In genomic region chr5:150670961-150671337, GRCh38 we compare ENCODE assay signal across 13 cellular contexts. TPM values are rescaled to one million over a fixed set of nuclear protein-coding genes. Genes with fewer than 3 reads are reported as not detected.
A peak's percentile ranks its signal among the peaks of the same experiment; 100 is the strongest.
DNase-seq lines count a peak whose midpoint lies in the region; ATAC-seq and TF ChIP-seq lines count a peak whose summit lies in the region.
"Had no signal": no experiment of that assay in that cellular context is flagged by ENCODE, and none has a peak within 500 bp of the region (broad histone marks: within the 10 kb centered on the region; RNA-seq: fewer than 3 reads in every experiment).

No MANE protein-coding gene starts in this region.

- no peaks in the 10 kb centered on the region for H3K4me1 ChIP-seq in cardiac muscle cell (ENCODE audit: low read depth)
- peaks cover 29% of the 10 kb centered on the region for H3K4me1 ChIP-seq in mesenchymal stem cell (ENCODE audit: control insufficient read depth, insufficient read depth, low read depth, low read length)

- no peak overlapping the region for H3K4ac ChIP-seq in mesenchymal stem cell (ENCODE audit: low read depth in 1 of 2, low read length in 2 of 2)

- no peak overlapping the region for H2BK15ac ChIP-seq in mesenchymal stem cell (ENCODE audit: low read depth, poor library complexity, severe bottlenecking)

- H2BK5ac ChIP-seq in mesenchymal stem cell (ENCODE audit: low read depth, low read length, poor library complexity, severe bottlenecking): no peak overlapping the region

- H3K4me3 ChIP-seq in cardiac muscle cell (peak overlapping the region; percentile 56), mesenchymal stem cell (ENCODE audit: insufficient read depth in 1 of 2, low read depth in 1 of 2, low read length in 2 of 2) (peak overlapping the region in 1 of 2 experiments; percentile 80)

- H3K27me3 Mint-ChIP-seq in activated T-helper 17 cell treated with anti-CD3 and anti-CD28 coated beads, Interleukin-2, amount 50 U/mL, for 72 hours: peaks cover 4% of the 10 kb centered on the region
- H3K27me3 Mint-ChIP-seq in type B pancreatic cell: peaks cover 23% of the 10 kb centered on the region

- no peaks in the 10 kb centered on the region for H3K36me3 Mint-ChIP-seq in activated T-helper 17 cell treated with anti-CD3 and anti-CD28 coated beads, Interleukin-2, amount 50 U/mL, for 72 hours (ENCODE audit: low read depth)
- no peaks in the 10 kb centered on the region for H3K36me3 Mint-ChIP-seq in type B pancreatic cell

- H3K4me1 Mint-ChIP-seq in activated T-helper 17 cell treated with anti-CD3 and anti-CD28 coated beads, Interleukin-2, amount 50 U/mL, for 72 hours: no peaks in the 10 kb centered on the region
- peaks cover 26% of the 10 kb centered on the region for H3K4me1 Mint-ChIP-seq in type B pancreatic cell (ENCODE audit: unreplicated experiment)

- ATAC-seq in Right ventricle myocardium inferior (no peak), GM21360 (IDR thresholded peaks at IDR 0.05; ENCODE audit: unreplicated experiment) (no peak)
- no peak for ATAC-seq in activated T-helper 17 cell treated with anti-CD3 and anti-CD28 coated beads, Interleukin-2, amount 50 U/mL, for 72 hours (replicated peaks)

- no peak overlapping the region for H3K27ac ChIP-seq in cardiac muscle cell
- peak overlapping the region; percentile 7 for H3K27ac ChIP-seq in mesenchymal stem cell (ENCODE audit: low read length, poor library complexity, severe bottlenecking)
- H3K27ac ChIP-seq: KMS-11 had no signal

- H3K9me3 Mint-ChIP-seq in activated T-helper 17 cell treated with anti-CD3 and anti-CD28 coated beads, Interleukin-2, amount 50 U/mL, for 72 hours: no peaks in the 10 kb centered on the region
- H3K9me3 Mint-ChIP-seq in type B pancreatic cell: no peaks in the 10 kb centered on the region

- no peaks in the 10 kb centered on the region for H3K36me3 ChIP-seq in cardiac muscle cell
- H3K36me3 ChIP-seq in mesenchymal stem cell (ENCODE audit: control insufficient read depth in 1 of 2, insufficient read depth in 2 of 2, low read depth in 1 of 2, low read length in 2 of 2): no peaks in the 10 kb centered on the region

- H4K8ac ChIP-seq in mesenchymal stem cell (ENCODE audit: low read length): no peak overlapping the region

- intact Hi-C loops in Right ventricle myocardium inferior (cut with DNase I): loop anchor here (5.0 kb wide), 1 partner anchor 109 kb away; no protein-coding TSS in a partner anchor

- peak overlapping the region; percentile 49 for H2AK5ac ChIP-seq in mesenchymal stem cell (ENCODE audit: low read length, severe bottlenecking)

- no peak overlapping the region for H3K23ac ChIP-seq in mesenchymal stem cell (ENCODE audit: low read length in 2 of 2)

- H3K18ac ChIP-seq in mesenchymal stem cell (ENCODE audit: low read depth in 1 of 2, low read length in 2 of 2): no peak overlapping the region

- H3K9me3 ChIP-seq in cardiac muscle cell (ENCODE audit: low read depth): no peaks in the 10 kb centered on the region
- H3K9me3 ChIP-seq in mesenchymal stem cell (ENCODE audit: control insufficient read depth, low read length): no peaks in the 10 kb centered on the region

- peak overlapping the region; percentile 85 for H3K4me2 ChIP-seq in mesenchymal stem cell (ENCODE audit: low read length, poor library complexity, severe bottlenecking)
- H3K4me2 ChIP-seq: KMS-11 had no signal

- H3K14ac ChIP-seq in mesenchymal stem cell (ENCODE audit: low read length in 2 of 2): no peak overlapping the region

- no peak overlapping the region for H2BK12ac ChIP-seq in mesenchymal stem cell (ENCODE audit: low read length in 2 of 2)

- TF ChIP-seq CTCF in cardiac muscle cell (IDR thresholded peaks at IDR 0.05; ENCODE audit: low read depth, low read length) (no peak), type B pancreatic cell (conservative IDR thresholded peaks at IDR 0.05) (no peak)

- no peaks in the 10 kb centered on the region for H3K27me3 ChIP-seq in cardiac muscle cell
- H3K27me3 ChIP-seq in mesenchymal stem cell (ENCODE audit: control insufficient read depth in 1 of 2, insufficient read depth in 1 of 2, low read length in 2 of 2): peaks cover 0 to 6% of the 10 kb centered on the region in 2 experiments

- H2BK120ac ChIP-seq in mesenchymal stem cell (ENCODE audit: low read depth, low read length): no peak overlapping the region

- no peak overlapping the region for H3K27ac Mint-ChIP-seq in activated T-helper 17 cell treated with anti-CD3 and anti-CD28 coated beads, Interleukin-2, amount 50 U/mL, for 72 hours
- no peak overlapping the region for H3K27ac Mint-ChIP-seq in type B pancreatic cell

- H3K79me1 ChIP-seq in mesenchymal stem cell (replicated peaks; ENCODE audit: low read length, poor library complexity, severe bottlenecking): peaks cover 2% of the 10 kb centered on the region

- H3K4me3 Mint-ChIP-seq in activated T-helper 17 cell treated with anti-CD3 and anti-CD28 coated beads, Interleukin-2, amount 50 U/mL, for 72 hours: peak overlapping the region; percentile 63
- H3K4me3 Mint-ChIP-seq in type B pancreatic cell: peak overlapping the region; percentile 81

- peak overlapping the region; percentile 75 for H3K9ac ChIP-seq in mesenchymal stem cell (ENCODE audit: low read length)
- H3K9ac ChIP-seq: KMS-11 had no signal

- H2AFZ ChIP-seq in mesenchymal stem cell (ENCODE audit: low read depth, low read length): no peak overlapping the region

- no peak overlapping the region for H4K91ac ChIP-seq in mesenchymal stem cell (ENCODE audit: low read length)

- peak in 1 of 2 donors; percentile 12 for DNase-seq in cardiac muscle cell (ENCODE audit: low read depth in 1 of 2, low spot score in 1 of 2)
- no peak for DNase-seq in Right ventricle myocardium inferior (ENCODE audit: missing footprints)
- DNase-seq in mesenchymal stem cell: no peak
- peak; percentile 8 for DNase-seq in type B pancreatic cell (ENCODE audit: extremely low spot score, unreplicated experiment)
- DNase-seq in mucosa of gallbladder (ENCODE audit: low spot score): no peak
- no peak for DNase-seq in activated CD8-positive, alpha-beta memory T cell treated with anti-CD3 and anti-CD28 coated beads, Interleukin-2, amount 50 U/mL, for 48 hours
- DNase-seq: activated gamma-delta T cell, GF-D8, NCI-H187 treated with DMSO at 0.1 percent for 48 hours, SHP77 had no signal

- 68% methylated on average over 2 of the region's 2 CpGs for WGBS in mesenchymal stem cell

RNA-seq across cellular contexts. Expression of gene MYOZ3, which starts 9.9 kb away (rescaled TPM):
- total RNA-seq in cardiac muscle cell (2.1 and 6.8 TPM in 2 replicates), Right ventricle myocardium inferior (5.5 TPM), type B pancreatic cell (ENCODE audit: low replicate concordance) (0.17 and 6.1 TPM in 2 replicates), mucosa of gallbladder (2.2 TPM)
- polyA plus RNA-seq in cardiac muscle cell: 10.7 and 13.8 TPM in 2 replicates
- under 1 TPM; 0.06 to 0.21 TPM for total RNA-seq in activated T-helper 17 cell treated with anti-CD3 and anti-CD28 coated beads, Interleukin-2, amount 50 U/mL, for 72 hours
- 1.6 TPM for polyA plus RNA-seq in mesenchymal stem cell (2013, experiment 1 of 2)
- polyA plus RNA-seq in mesenchymal stem cell (2013, experiment 2 of 2): 1.8 TPM

RNA-seq across cellular contexts. Expression of gene RBM22, which starts 29.9 kb away (rescaled TPM):
- total RNA-seq in cardiac muscle cell: 33.2 and 39.0 TPM in 2 replicates
- polyA plus RNA-seq in cardiac muscle cell: 33.0 and 47.1 TPM in 2 replicates
- total RNA-seq in Right ventricle myocardium inferior: 30.5 TPM
- 10 to 100 TPM; 60.3 to 61.5 TPM for total RNA-seq in activated T-helper 17 cell treated with anti-CD3 and anti-CD28 coated beads, Interleukin-2, amount 50 U/mL, for 72 hours
- 32.2 TPM for polyA plus RNA-seq in mesenchymal stem cell (2013, experiment 1 of 2)
- polyA plus RNA-seq in mesenchymal stem cell (2013, experiment 2 of 2): 31.6 TPM
- 49.2 and 65.8 TPM in 2 replicates for total RNA-seq in type B pancreatic cell (ENCODE audit: low replicate concordance)
- 46.1 TPM for total RNA-seq in mucosa of gallbladder

RNA-seq across cellular contexts. Expression of gene SYNPO, which starts 30.5 kb away (rescaled TPM):
- total RNA-seq in cardiac muscle cell: 2.7 and 4.4 TPM in 2 replicates
- 0.94 and 1.1 TPM in 2 replicates for polyA plus RNA-seq in cardiac muscle cell
- total RNA-seq in Right ventricle myocardium inferior: 587 TPM
- under 1 TPM; 0.04 to 0.37 TPM for total RNA-seq in activated T-helper 17 cell treated with anti-CD3 and anti-CD28 coated beads, Interleukin-2, amount 50 U/mL, for 72 hours
- polyA plus RNA-seq in mesenchymal stem cell (2013, experiment 1 of 2): 37.8 TPM
- 39.1 TPM for polyA plus RNA-seq in mesenchymal stem cell (2013, experiment 2 of 2)
- 2.8 and 24.5 TPM in 2 replicates for total RNA-seq in type B pancreatic cell (ENCODE audit: low replicate concordance)
- 123 TPM for total RNA-seq in mucosa of gallbladder
